10 cellular contexts compared by ENCODE assay signal in genomic region chr13:99063952-99064351, GRCh38.
A peak's percentile ranks its signal among the peaks of the same experiment; 100 is the strongest.
DNase-seq lines count a peak whose midpoint lies in the region; ATAC-seq and TF ChIP-seq lines count a peak whose summit lies in the region.
"Had no signal": no experiment of that assay in that cellular context is flagged by ENCODE, and none has a peak within 500 bp of the region (broad histone marks: within the 10 kb centered on the region; RNA-seq: fewer than 3 reads in every experiment).

No MANE protein-coding gene starts in this region.

- CTCF ChIA-PET in activated CD8-positive, alpha-beta T cell treated with anti-CD3 and anti-CD28 coated beads for 36 hours (lab: Charles Lee): interaction anchor here (1.2 kb wide), 1 partner anchor 35 kb away, joined by 5 read pairs; no protein-coding TSS in a partner anchor

- no peaks in the 10 kb centered on the region for H3K27me3 Mint-ChIP-seq in activated CD8-positive, alpha-beta T cell treated with anti-CD3 and anti-CD28 coated beads for 36 hours

- peak overlapping the region; percentile 69 for H3K27ac Mint-ChIP-seq in activated CD8-positive, alpha-beta T cell treated with anti-CD3 and anti-CD28 coated beads for 36 hours

- H3K4me3 Mint-ChIP-seq in activated CD8-positive, alpha-beta T cell treated with anti-CD3 and anti-CD28 coated beads for 36 hours: no peak overlapping the region

- no peak overlapping the region for H3K4me3 ChIP-seq in muscle layer of duodenum (ENCODE audit: low read depth in 1 of 2, low read length in 2 of 2)
- no peak overlapping the region for H3K4me3 ChIP-seq in coronary artery

- peaks cover 11% of the 10 kb centered on the region for H3K36me3 Mint-ChIP-seq in activated CD8-positive, alpha-beta T cell treated with anti-CD3 and anti-CD28 coated beads for 36 hours (ENCODE audit: low read depth)

- no peak for DNase-seq in activated CD8-positive, alpha-beta T cell treated with anti-CD3 and anti-CD28 coated beads for 36 hours
- DNase-seq in coronary artery (ENCODE audit: low spot score) (no peak), D341Med (ENCODE audit: low spot score) (no peak), NCI-H1105 (lab: John Stamatoyannopoulos, UW) (no peak)
- DNase-seq: NCI-H526 treated with DMSO at 0.1 percent for 48 hours; stimulated activated CD4-positive, alpha-beta T cell treated with anti-CD3 and anti-CD28 coated beads, Interleukin-1b, Interleukin-23, amount 100 ng/mL, for 48 hours; SW 1271 had no signal

- peak; percentile 58 for ATAC-seq in GM18868 (IDR thresholded peaks at IDR 0.05; ENCODE audit: unreplicated experiment)
- ATAC-seq in HG02610 (IDR thresholded peaks at IDR 0.05; ENCODE audit: unreplicated experiment): peak; percentile 61
- ATAC-seq in activated CD8-positive, alpha-beta T cell treated with anti-CD3 and anti-CD28 coated beads for 36 hours: peak; percentile 67

- H3K9me3 Mint-ChIP-seq in activated CD8-positive, alpha-beta T cell treated with anti-CD3 and anti-CD28 coated beads for 36 hours: no peaks in the 10 kb centered on the region

- no peaks in the 10 kb centered on the region for H3K27me3 ChIP-seq in muscle layer of duodenum (ENCODE audit: low read depth, low read length)

- POLR2A ChIA-PET in activated CD8-positive, alpha-beta T cell treated with anti-CD3 and anti-CD28 coated beads for 36 hours (lab: Charles Lee): interaction anchor here (0.6 to 1.1 kb wide), 2 partner anchors 14 to 23 kb away, joined by 3 read pairs; no protein-coding TSS in a partner anchor

- no peaks in the 10 kb centered on the region for H3K9me3 ChIP-seq in muscle layer of duodenum (ENCODE audit: control insufficient read depth in 1 of 2, low read length in 2 of 2)

- H3K36me3 ChIP-seq in muscle layer of duodenum (ENCODE audit: control insufficient read depth in 1 of 2, insufficient read depth in 2 of 2, low read length in 2 of 2): no peaks in the 10 kb centered on the region

- H3K4me1 Mint-ChIP-seq in activated CD8-positive, alpha-beta T cell treated with anti-CD3 and anti-CD28 coated beads for 36 hours (ENCODE audit: low read depth): peaks cover 73% of the 10 kb centered on the region

- H3K4me1 ChIP-seq in muscle layer of duodenum (ENCODE audit: control insufficient read depth in 1 of 2, insufficient read depth in 2 of 2, low read length in 2 of 2): peaks cover 18 to 54% of the 10 kb centered on the region in 2 donors

- TF ChIP-seq CTCF in activated CD8-positive, alpha-beta T cell treated with anti-CD3 and anti-CD28 coated beads for 36 hours (IDR thresholded peaks at IDR 0.05): no peak
- no peak for TF ChIP-seq CTCF in coronary artery (IDR thresholded peaks at IDR 0.05)

- H3K27ac ChIP-seq in muscle layer of duodenum (ENCODE audit: low read length): peak overlapping the region; percentile 35
- H3K27ac ChIP-seq in coronary artery: no peak overlapping the region

- intact Hi-C loops in activated CD8-positive, alpha-beta T cell treated with anti-CD3 and anti-CD28 coated beads for 36 hours (cut with micrococcal nuclease): no loop called here
